In genomic region chr19:11556634-11557420, GRCh38 we compare ENCODE assay signal across 9 cellular contexts. TPM values are rescaled to one million over a fixed set of nuclear protein-coding genes. Genes with fewer than 3 reads are reported as not detected.
DNase-seq lines count a peak whose midpoint lies in the region; ATAC-seq lines count a peak whose summit lies in the region.
"Had no signal": no experiment of that assay in that cellular context is flagged by ENCODE, and none has a peak within 500 bp of the region (broad histone marks: within the 10 kb centered on the region; RNA-seq: fewer than 3 reads in every experiment).

No MANE protein-coding gene starts in this region.

- intact Hi-C loops in CD4-positive, alpha-beta memory T cell (cut with micrococcal nuclease) = no loop called here

- no peaks in the 10 kb centered on the region for H3K9me3 ChIP-seq in CD4-positive, alpha-beta memory T cell (ENCODE audit: control insufficient read depth in 1 of 2, low read length in 2 of 2)

- H3K4me1 Mint-ChIP-seq in CD4-positive, alpha-beta memory T cell = peaks cover 28 to 60% (median 43%) of the 10 kb centered on the region in 4 donors
- H3K4me1 Mint-ChIP-seq in T-cell (peaks cover 44 to 49% (median 48%) of the 10 kb centered on the region in 3 donors), memory B cell (peaks cover 57% of the 10 kb centered on the region)

- no peak overlapping the region for H3K27ac ChIP-seq in CD4-positive, alpha-beta memory T cell (ENCODE audit: low read depth, low read length)

- peaks cover 16 to 36% of the 10 kb centered on the region in 2 donors for H3K36me3 Mint-ChIP-seq in CD4-positive, alpha-beta memory T cell
- H3K36me3 Mint-ChIP-seq in T-cell = peaks cover 25% of the 10 kb centered on the region
- H3K36me3 Mint-ChIP-seq in memory B cell = peaks cover 14% of the 10 kb centered on the region

- H3K4me3 Mint-ChIP-seq in CD4-positive, alpha-beta memory T cell = peak overlapping the region; percentile 9 to 99 (median 54)
- H3K4me3 Mint-ChIP-seq in T-cell (peak overlapping the region; percentile 64 to 96 (median 86)), memory B cell (peak overlapping the region; percentile 22)

- H3K9me3 Mint-ChIP-seq in CD4-positive, alpha-beta memory T cell = no peaks in the 10 kb centered on the region
- no peaks in the 10 kb centered on the region for H3K9me3 Mint-ChIP-seq in T-cell
- H3K9me3 Mint-ChIP-seq in memory B cell = no peaks in the 10 kb centered on the region

- H3K4me1 ChIP-seq in CD4-positive, alpha-beta memory T cell (ENCODE audit: insufficient read depth, low read length) = peaks cover 31% of the 10 kb centered on the region

- peak overlapping the region in 5 of 7 donors; percentile 37 to 78 (median 48) for H3K27ac Mint-ChIP-seq in CD4-positive, alpha-beta memory T cell
- H3K27ac Mint-ChIP-seq in T-cell (peak overlapping the region in 1 of 2 donors; percentile 3), memory B cell (peak overlapping the region; percentile 30)

- no peak for DNase-seq in CD4-positive, alpha-beta memory T cell
- DNase-seq in T-cell (no peak), memory B cell (ENCODE audit: low spot score in 2 of 2) (no peak), NCI-H69 (lab: John Stamatoyannopoulos, UW) (no peak), midbrain (lab: John Stamatoyannopoulos, UW) (no peak)
- DNase-seq: C1 segment of cervical spinal cord, GF-D8, left cardiac atrium had no signal

- H3K36me3 ChIP-seq in CD4-positive, alpha-beta memory T cell (ENCODE audit: insufficient read depth, low read length) = peaks cover 11% of the 10 kb centered on the region

- no peaks in the 10 kb centered on the region for H3K27me3 Mint-ChIP-seq in CD4-positive, alpha-beta memory T cell
- H3K27me3 Mint-ChIP-seq in T-cell (no peaks in the 10 kb centered on the region), memory B cell (no peaks in the 10 kb centered on the region)

- ATAC-seq in T-cell (replicated peaks in 1 of 4) (no peak), memory B cell (ENCODE audit: low read depth) (no peak), HG03159 (IDR thresholded peaks at IDR 0.05; ENCODE audit: unreplicated experiment) (no peak)
- ATAC-seq: left cardiac atrium had no signal

- H3K27me3 ChIP-seq in CD4-positive, alpha-beta memory T cell (ENCODE audit: insufficient read depth, low read length) = no peaks in the 10 kb centered on the region

- H3K4me3 ChIP-seq in CD4-positive, alpha-beta memory T cell (ENCODE audit: low read length in 2 of 2) = no peak overlapping the region

- POLR2A ChIA-PET in CD4-positive, alpha-beta memory T cell (lab: Charles Lee; ENCODE audit: partially characterized antibody) = interaction anchor here (0.6 to 1.6 kb wide), 2 partner anchors 22 to 141 kb away, joined by 3 to 5 read pairs; no protein-coding TSS in a partner anchor
- POLR2A ChIA-PET in T-cell (lab: Charles Lee) = interaction anchor here in 1 of 2 donors (0.6 kb wide), 1 partner anchor 622 kb away, joined by 6 read pairs; no protein-coding TSS in a partner anchor

- CTCF ChIA-PET in CD4-positive, alpha-beta memory T cell (lab: Charles Lee; ENCODE audit: partially characterized antibody) = interaction anchor here (0.6 to 2.0 kb wide), 4 partner anchors 9 to 74 kb away, joined by 3 to 7 read pairs (median 4); no protein-coding TSS in a partner anchor
- CTCF ChIA-PET in T-cell (lab: Charles Lee) = no interaction called here

RNA-seq across cellular contexts. Expression of gene ELOF1, which starts 2.2 kb away (rescaled TPM):
- total RNA-seq in CD4-positive, alpha-beta memory T cell = 10 to 100 TPM; 46.0 to 48.5 TPM
- 10 to 100 TPM; 93.1 to 96.1 TPM for polyA plus RNA-seq in CD4-positive, alpha-beta memory T cell
- total RNA-seq in T-cell = 10 to 100 TPM; 38.3 to 48.2 (median 46.6) TPM

RNA-seq across cellular contexts. Expression of gene CNN1, which starts 18.2 kb away (rescaled TPM):
- not detected for total RNA-seq in CD4-positive, alpha-beta memory T cell
- not detected for polyA plus RNA-seq in CD4-positive, alpha-beta memory T cell
- under 1 TPM in 3 of 5 donors, not detected in 2; 0.26 to 0.96 (median 0.51) TPM for total RNA-seq in T-cell

RNA-seq across cellular contexts. Expression of gene ACP5, which starts 20.6 kb away (rescaled TPM):
- total RNA-seq in CD4-positive, alpha-beta memory T cell = 10 to 100 TPM; 26.8 to 30.3 TPM
- polyA plus RNA-seq in CD4-positive, alpha-beta memory T cell = 10 to 100 TPM; 16.9 to 23.8 TPM
- total RNA-seq in T-cell = 10 to 100 TPM; 16.2 to 29.8 (median 18.6) TPM

RNA-seq across cellular contexts. Expression of gene ECSIT, which starts 27.9 kb away (rescaled TPM):
- total RNA-seq in CD4-positive, alpha-beta memory T cell = 10 to 100 TPM; 39.5 to 46.2 TPM
- 10 to 100 TPM; 27.3 to 35.0 TPM for polyA plus RNA-seq in CD4-positive, alpha-beta memory T cell
- 10 to 100 TPM; 28.8 to 52.0 (median 48.4) TPM for total RNA-seq in T-cell

RNA-seq across cellular contexts. Expression of gene ZNF627, which starts 40.5 kb away (rescaled TPM):
- total RNA-seq in CD4-positive, alpha-beta memory T cell = 10 to 100 TPM; 11.5 to 12.6 TPM
- polyA plus RNA-seq in CD4-positive, alpha-beta memory T cell = 10 to 100 TPM in 1 of 2 donors, 1 to 10 TPM in 1; 6.8 to 10.3 TPM
- total RNA-seq in T-cell = 10 to 100 TPM in 3 of 5 donors, 1 to 10 TPM in 2; 5.6 to 11.9 (median 10.6) TPM

Comparison
In these comparisons a context has a peak if more than half of its experiments do, and no peak if none do; other contexts are left out.
1. H3K4me3 Mint-ChIP-seq: peak in every context shown above with its lines; median percentile 86 in T-cell; 54 in CD4-positive, alpha-beta memory T cell; 22 in memory B cell.